In the genomic region with DNA sequence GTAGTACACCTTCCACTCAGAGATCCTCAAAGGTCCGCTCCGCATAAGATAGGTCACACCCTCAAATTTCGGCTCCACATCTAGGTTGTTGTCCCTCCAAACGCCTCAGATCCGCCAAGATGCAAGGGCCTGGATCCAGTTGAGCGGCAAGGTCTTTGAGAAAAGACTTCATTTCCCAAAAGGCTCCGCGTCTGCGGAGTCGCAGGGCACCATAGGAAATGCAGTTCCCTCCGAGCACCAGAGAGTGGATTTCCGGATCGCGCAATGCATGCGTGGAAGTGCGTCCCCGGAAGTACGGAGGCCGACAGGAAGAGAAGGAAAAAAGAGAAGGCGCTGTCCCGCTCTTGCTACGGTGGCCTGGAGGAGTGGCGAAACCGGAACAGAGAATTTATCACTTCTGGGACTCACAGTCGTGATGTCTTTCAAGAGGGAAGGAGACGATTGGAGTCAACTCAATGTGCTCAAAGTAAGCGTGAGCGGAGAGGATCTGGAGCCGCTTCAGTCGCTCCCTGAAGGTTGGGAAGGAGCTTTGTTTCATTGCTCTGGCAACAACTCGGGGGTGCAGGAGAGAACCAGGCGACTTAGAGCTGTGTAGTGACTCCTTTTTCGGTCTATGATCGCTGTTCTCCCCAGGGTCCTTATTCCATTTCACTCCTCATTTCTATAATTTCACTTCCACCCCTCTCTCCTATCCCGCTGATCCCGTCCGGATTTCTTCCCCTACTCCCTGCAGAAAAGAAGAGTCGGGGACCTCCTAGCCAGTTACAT, we compare ENCODE assay signal across 1 cellular context.
TF ChIP-seq lines count a peak whose summit lies in the region.

A gene with protein sequence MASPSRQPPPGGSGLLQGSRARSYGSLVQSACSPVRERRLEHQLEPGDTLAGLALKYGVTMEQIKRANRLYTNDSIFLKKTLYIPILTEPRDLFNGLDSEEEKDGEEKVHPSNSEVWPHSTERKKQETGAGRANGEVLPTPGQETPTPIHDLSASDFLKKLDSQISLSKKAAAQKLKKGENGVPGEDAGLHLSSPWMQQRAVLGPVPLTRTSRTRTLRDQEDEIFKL (minus strand): TSS at position 165 of the 768 bp plus-strand sequence. CDS start 644 bp downstream, outside the sequence.
A gene with protein sequence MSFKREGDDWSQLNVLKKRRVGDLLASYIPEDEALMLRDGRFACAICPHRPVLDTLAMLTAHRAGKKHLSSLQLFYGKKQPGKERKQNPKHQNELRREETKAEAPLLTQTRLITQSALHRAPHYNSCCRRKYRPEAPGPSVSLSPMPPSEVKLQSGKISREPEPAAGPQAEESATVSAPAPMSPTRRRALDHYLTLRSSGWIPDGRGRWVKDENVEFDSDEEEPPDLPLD (plus strand): TSS at position 407 of the 768 bp plus-strand sequence. CDS start 9 bp downstream, at position 416.

TF ChIP-seq in HepG2, 621 proteins besides CTCF, POLR2A, EP300 and RAD21 (continued from another document and continues in another):
- TF ChIP-seq, protein P1, sequence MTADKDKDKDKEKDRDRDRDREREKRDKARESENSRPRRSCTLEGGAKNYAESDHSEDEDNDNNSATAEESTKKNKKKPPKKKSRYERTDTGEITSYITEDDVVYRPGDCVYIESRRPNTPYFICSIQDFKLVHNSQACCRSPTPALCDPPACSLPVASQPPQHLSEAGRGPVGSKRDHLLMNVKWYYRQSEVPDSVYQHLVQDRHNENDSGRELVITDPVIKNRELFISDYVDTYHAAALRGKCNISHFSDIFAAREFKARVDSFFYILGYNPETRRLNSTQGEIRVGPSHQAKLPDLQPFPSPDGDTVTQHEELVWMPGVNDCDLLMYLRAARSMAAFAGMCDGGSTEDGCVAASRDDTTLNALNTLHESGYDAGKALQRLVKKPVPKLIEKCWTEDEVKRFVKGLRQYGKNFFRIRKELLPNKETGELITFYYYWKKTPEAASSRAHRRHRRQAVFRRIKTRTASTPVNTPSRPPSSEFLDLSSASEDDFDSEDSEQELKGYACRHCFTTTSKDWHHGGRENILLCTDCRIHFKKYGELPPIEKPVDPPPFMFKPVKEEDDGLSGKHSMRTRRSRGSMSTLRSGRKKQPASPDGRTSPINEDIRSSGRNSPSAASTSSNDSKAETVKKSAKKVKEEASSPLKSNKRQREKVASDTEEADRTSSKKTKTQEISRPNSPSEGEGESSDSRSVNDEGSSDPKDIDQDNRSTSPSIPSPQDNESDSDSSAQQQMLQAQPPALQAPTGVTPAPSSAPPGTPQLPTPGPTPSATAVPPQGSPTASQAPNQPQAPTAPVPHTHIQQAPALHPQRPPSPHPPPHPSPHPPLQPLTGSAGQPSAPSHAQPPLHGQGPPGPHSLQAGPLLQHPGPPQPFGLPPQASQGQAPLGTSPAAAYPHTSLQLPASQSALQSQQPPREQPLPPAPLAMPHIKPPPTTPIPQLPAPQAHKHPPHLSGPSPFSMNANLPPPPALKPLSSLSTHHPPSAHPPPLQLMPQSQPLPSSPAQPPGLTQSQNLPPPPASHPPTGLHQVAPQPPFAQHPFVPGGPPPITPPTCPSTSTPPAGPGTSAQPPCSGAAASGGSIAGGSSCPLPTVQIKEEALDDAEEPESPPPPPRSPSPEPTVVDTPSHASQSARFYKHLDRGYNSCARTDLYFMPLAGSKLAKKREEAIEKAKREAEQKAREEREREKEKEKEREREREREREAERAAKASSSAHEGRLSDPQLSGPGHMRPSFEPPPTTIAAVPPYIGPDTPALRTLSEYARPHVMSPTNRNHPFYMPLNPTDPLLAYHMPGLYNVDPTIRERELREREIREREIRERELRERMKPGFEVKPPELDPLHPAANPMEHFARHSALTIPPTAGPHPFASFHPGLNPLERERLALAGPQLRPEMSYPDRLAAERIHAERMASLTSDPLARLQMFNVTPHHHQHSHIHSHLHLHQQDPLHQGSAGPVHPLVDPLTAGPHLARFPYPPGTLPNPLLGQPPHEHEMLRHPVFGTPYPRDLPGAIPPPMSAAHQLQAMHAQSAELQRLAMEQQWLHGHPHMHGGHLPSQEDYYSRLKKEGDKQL (CRISPR knock-in tag; IDR thresholded peaks at IDR 0.05; ENCODE audit: low read depth): no peak
- TF ChIP-seq, protein P2, sequence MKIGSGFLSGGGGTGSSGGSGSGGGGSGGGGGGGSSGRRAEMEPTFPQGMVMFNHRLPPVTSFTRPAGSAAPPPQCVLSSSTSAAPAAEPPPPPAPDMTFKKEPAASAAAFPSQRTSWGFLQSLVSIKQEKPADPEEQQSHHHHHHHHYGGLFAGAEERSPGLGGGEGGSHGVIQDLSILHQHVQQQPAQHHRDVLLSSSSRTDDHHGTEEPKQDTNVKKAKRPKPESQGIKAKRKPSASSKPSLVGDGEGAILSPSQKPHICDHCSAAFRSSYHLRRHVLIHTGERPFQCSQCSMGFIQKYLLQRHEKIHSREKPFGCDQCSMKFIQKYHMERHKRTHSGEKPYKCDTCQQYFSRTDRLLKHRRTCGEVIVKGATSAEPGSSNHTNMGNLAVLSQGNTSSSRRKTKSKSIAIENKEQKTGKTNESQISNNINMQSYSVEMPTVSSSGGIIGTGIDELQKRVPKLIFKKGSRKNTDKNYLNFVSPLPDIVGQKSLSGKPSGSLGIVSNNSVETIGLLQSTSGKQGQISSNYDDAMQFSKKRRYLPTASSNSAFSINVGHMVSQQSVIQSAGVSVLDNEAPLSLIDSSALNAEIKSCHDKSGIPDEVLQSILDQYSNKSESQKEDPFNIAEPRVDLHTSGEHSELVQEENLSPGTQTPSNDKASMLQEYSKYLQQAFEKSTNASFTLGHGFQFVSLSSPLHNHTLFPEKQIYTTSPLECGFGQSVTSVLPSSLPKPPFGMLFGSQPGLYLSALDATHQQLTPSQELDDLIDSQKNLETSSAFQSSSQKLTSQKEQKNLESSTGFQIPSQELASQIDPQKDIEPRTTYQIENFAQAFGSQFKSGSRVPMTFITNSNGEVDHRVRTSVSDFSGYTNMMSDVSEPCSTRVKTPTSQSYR (CRISPR knock-in tag; IDR thresholded peaks at IDR 0.05; ENCODE audit: borderline replicate concordance): no peak
- TF ChIP-seq DNMT3B (CRISPR knock-in tag; conservative IDR thresholded peaks at IDR 0.05): no peak; the same call in 1 of the 2 replicates
- TF ChIP-seq ZSCAN22 (CRISPR knock-in tag; IDR thresholded peaks at IDR 0.05): no peak
- no peak for TF ChIP-seq KLF15 (CRISPR knock-in tag; IDR thresholded peaks at IDR 0.05; ENCODE audit: borderline replicate concordance)
- no peak for TF ChIP-seq MTA1 (CRISPR knock-in tag; IDR thresholded peaks at IDR 0.05; ENCODE audit: borderline replicate concordance)
- no peak for TF ChIP-seq YY1 (IDR thresholded peaks at IDR 0.05; ENCODE audit: insufficient read depth, insufficient replicate concordance, low read depth, low read length)
- TF ChIP-seq EZH2 (conservative IDR thresholded peaks at IDR 0.05; ENCODE audit: low read depth, low read length): no peak
- peak; percentile 65; the same call in 1 of the 2 replicates for TF ChIP-seq SMAD3 (CRISPR knock-in tag; IDR thresholded peaks at IDR 0.05)
- no peak for TF ChIP-seq RAD51 (IDR thresholded peaks at IDR 0.05; ENCODE audit: borderline replicate concordance)
- no peak for TF ChIP-seq ZNF790 (CRISPR knock-in tag; IDR thresholded peaks at IDR 0.05; ENCODE audit: borderline replicate concordance)
- peak; percentile 43 for TF ChIP-seq XRCC5 (optimal IDR thresholded peaks at IDR 0.05; ENCODE audit: low read length)
- TF ChIP-seq ZNF446 (CRISPR knock-in tag; IDR thresholded peaks at IDR 0.05): no peak
- TF ChIP-seq RCOR2 (CRISPR knock-in tag; IDR thresholded peaks at IDR 0.05): no peak
- TF ChIP-seq ZSCAN30 (CRISPR knock-in tag; IDR thresholded peaks at IDR 0.05): no peak
- TF ChIP-seq, protein P3, sequence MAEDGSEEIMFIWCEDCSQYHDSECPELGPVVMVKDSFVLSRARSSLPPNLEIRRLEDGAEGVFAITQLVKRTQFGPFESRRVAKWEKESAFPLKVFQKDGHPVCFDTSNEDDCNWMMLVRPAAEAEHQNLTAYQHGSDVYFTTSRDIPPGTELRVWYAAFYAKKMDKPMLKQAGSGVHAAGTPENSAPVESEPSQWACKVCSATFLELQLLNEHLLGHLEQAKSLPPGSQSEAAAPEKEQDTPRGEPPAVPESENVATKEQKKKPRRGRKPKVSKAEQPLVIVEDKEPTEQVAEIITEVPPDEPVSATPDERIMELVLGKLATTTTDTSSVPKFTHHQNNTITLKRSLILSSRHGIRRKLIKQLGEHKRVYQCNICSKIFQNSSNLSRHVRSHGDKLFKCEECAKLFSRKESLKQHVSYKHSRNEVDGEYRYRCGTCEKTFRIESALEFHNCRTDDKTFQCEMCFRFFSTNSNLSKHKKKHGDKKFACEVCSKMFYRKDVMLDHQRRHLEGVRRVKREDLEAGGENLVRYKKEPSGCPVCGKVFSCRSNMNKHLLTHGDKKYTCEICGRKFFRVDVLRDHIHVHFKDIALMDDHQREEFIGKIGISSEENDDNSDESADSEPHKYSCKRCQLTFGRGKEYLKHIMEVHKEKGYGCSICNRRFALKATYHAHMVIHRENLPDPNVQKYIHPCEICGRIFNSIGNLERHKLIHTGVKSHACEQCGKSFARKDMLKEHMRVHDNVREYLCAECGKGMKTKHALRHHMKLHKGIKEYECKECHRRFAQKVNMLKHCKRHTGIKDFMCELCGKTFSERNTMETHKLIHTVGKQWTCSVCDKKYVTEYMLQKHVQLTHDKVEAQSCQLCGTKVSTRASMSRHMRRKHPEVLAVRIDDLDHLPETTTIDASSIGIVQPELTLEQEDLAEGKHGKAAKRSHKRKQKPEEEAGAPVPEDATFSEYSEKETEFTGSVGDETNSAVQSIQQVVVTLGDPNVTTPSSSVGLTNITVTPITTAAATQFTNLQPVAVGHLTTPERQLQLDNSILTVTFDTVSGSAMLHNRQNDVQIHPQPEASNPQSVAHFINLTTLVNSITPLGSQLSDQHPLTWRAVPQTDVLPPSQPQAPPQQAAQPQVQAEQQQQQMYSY (CRISPR knock-in tag; IDR thresholded peaks at IDR 0.05): no peak; the same call in 1 of the 2 replicates
- no peak for TF ChIP-seq SP1 (IDR thresholded peaks at IDR 0.05)
- TF ChIP-seq SP1 (CRISPR knock-in tag; IDR thresholded peaks at IDR 0.05): peak; percentile 50
- TF ChIP-seq ZNF589 (CRISPR knock-in tag; conservative IDR thresholded peaks at IDR 0.05): no peak
- TF ChIP-seq, protein P4, sequence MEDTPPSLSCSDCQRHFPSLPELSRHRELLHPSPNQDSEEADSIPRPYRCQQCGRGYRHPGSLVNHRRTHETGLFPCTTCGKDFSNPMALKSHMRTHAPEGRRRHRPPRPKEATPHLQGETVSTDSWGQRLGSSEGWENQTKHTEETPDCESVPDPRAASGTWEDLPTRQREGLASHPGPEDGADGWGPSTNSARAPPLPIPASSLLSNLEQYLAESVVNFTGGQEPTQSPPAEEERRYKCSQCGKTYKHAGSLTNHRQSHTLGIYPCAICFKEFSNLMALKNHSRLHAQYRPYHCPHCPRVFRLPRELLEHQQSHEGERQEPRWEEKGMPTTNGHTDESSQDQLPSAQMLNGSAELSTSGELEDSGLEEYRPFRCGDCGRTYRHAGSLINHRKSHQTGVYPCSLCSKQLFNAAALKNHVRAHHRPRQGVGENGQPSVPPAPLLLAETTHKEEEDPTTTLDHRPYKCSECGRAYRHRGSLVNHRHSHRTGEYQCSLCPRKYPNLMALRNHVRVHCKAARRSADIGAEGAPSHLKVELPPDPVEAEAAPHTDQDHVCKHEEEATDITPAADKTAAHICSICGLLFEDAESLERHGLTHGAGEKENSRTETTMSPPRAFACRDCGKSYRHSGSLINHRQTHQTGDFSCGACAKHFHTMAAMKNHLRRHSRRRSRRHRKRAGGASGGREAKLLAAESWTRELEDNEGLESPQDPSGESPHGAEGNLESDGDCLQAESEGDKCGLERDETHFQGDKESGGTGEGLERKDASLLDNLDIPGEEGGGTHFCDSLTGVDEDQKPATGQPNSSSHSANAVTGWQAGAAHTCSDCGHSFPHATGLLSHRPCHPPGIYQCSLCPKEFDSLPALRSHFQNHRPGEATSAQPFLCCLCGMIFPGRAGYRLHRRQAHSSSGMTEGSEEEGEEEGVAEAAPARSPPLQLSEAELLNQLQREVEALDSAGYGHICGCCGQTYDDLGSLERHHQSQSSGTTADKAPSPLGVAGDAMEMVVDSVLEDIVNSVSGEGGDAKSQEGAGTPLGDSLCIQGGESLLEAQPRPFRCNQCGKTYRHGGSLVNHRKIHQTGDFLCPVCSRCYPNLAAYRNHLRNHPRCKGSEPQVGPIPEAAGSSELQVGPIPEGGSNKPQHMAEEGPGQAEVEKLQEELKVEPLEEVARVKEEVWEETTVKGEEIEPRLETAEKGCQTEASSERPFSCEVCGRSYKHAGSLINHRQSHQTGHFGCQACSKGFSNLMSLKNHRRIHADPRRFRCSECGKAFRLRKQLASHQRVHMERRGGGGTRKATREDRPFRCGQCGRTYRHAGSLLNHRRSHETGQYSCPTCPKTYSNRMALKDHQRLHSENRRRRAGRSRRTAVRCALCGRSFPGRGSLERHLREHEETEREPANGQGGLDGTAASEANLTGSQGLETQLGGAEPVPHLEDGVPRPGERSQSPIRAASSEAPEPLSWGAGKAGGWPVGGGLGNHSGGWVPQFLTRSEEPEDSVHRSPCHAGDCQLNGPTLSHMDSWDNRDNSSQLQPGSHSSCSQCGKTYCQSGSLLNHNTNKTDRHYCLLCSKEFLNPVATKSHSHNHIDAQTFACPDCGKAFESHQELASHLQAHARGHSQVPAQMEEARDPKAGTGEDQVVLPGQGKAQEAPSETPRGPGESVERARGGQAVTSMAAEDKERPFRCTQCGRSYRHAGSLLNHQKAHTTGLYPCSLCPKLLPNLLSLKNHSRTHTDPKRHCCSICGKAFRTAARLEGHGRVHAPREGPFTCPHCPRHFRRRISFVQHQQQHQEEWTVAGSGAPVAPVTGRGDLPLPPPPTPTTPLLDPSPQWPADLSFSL (CRISPR knock-in tag; IDR thresholded peaks at IDR 0.05): no peak
- no peak; the same call in 1 of the 2 replicates for TF ChIP-seq CHD4 (IDR thresholded peaks at IDR 0.05; ENCODE audit: borderline replicate concordance, low read length)
- TF ChIP-seq, protein P5, sequence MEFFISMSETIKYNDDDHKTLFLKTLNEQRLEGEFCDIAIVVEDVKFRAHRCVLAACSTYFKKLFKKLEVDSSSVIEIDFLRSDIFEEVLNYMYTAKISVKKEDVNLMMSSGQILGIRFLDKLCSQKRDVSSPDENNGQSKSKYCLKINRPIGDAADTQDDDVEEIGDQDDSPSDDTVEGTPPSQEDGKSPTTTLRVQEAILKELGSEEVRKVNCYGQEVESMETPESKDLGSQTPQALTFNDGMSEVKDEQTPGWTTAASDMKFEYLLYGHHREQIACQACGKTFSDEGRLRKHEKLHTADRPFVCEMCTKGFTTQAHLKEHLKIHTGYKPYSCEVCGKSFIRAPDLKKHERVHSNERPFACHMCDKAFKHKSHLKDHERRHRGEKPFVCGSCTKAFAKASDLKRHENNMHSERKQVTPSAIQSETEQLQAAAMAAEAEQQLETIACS (CRISPR knock-in tag; IDR thresholded peaks at IDR 0.05): peak; percentile 26; the same call in 1 of the 2 replicates
- TF ChIP-seq HOXD1 (CRISPR knock-in tag; IDR thresholded peaks at IDR 0.05): peak; percentile 72
- TF ChIP-seq JARID2 (CRISPR knock-in tag; IDR thresholded peaks at IDR 0.05; ENCODE audit: insufficient replicate concordance): no peak
- TF ChIP-seq NPAS2 (CRISPR knock-in tag; IDR thresholded peaks at IDR 0.05; ENCODE audit: borderline replicate concordance): no peak
- TF ChIP-seq RFX5 (IDR thresholded peaks at IDR 0.05; ENCODE audit: low read depth, low read length): no peak; the same call in 1 of the 2 replicates
- no peak for TF ChIP-seq NR2F2 (IDR thresholded peaks at IDR 0.05; ENCODE audit: borderline replicate concordance, low read depth)
- no peak; the same call in 1 of the 2 replicates for TF ChIP-seq FOXK2 (IDR thresholded peaks at IDR 0.05)
- 0 out of 4 replicates have a peak, but pooled peaks of 1 of the 2 experiments have one; percentile 2 for TF ChIP-seq NR2F1 (CRISPR knock-in tag; IDR thresholded peaks at IDR 0.05)
- no peak for TF ChIP-seq FOXC1 (CRISPR knock-in tag; IDR thresholded peaks at IDR 0.05; ENCODE audit: borderline replicate concordance)
